Comparison of ENCODE assay signal across 28 cellular contexts in genomic region chr14:103133213-103134140, GRCh38. TPM values are rescaled to one million over a fixed set of nuclear protein-coding genes. Genes with fewer than 3 reads are reported as not detected.
DNase-seq lines count a peak whose midpoint lies in the region; TF ChIP-seq lines count a peak whose summit lies in the region.
"Had no signal": no experiment of that assay in that cellular context is flagged by ENCODE, and none has a peak within 500 bp of the region (broad histone marks: within the 10 kb centered on the region; RNA-seq: fewer than 3 reads in every experiment).

No MANE protein-coding gene starts in this region.

- H3K79me1 ChIP-seq in mesenchymal stem cell (replicated peaks; ENCODE audit: low read length, poor library complexity, severe bottlenecking), result peaks cover 8% of the 10 kb centered on the region

- WGBS in mesenchymal stem cell, result 94% methylated on average over 25 of the region's 25 CpGs

- H4K91ac ChIP-seq in mesenchymal stem cell (ENCODE audit: low read length), result no peak overlapping the region

- H4K8ac ChIP-seq in mesenchymal stem cell (ENCODE audit: low read length), result no peak overlapping the region

- no peaks in the 10 kb centered on the region for H3K27me3 ChIP-seq in mesenchymal stem cell (ENCODE audit: control insufficient read depth in 1 of 2, insufficient read depth in 1 of 2, low read length in 2 of 2)
- H3K27me3 ChIP-seq: BE2C, SJCRH30 had no signal

- no peak overlapping the region for H3K14ac ChIP-seq in mesenchymal stem cell (ENCODE audit: low read length in 2 of 2)

- H3K27ac ChIP-seq in HEK293 (ENCODE audit: extremely low read depth, low read depth, low read length) (no peak overlapping the region), RWPE1 (peak overlapping the region; percentile 97), mesenchymal stem cell (ENCODE audit: low read length, poor library complexity, severe bottlenecking) (no peak overlapping the region)
- H3K27ac ChIP-seq: 22Rv1, HL-60, SJCRH30 had no signal

- DNase-seq in NCI-H1417 (lab: John Stamatoyannopoulos, UW), result peak in 2 of 3 experiments; percentile 22 to 24
- DNase-seq in NCI-H1417 treated with DMSO at 0.1 percent for 48 hours (lab: John Stamatoyannopoulos, UW), result no peak
- DNase-seq in RWPE1 (ENCODE audit: low spot score), result no peak
- DNase-seq in mesenchymal stem cell, result no peak
- DNase-seq in D341Med (ENCODE audit: low spot score), result no peak
- no peak for DNase-seq in activated CD8-positive, alpha-beta memory T cell treated with anti-CD3 and anti-CD28 coated beads for 24 hours
- no peak for DNase-seq in HT-29 (ENCODE audit: low spot score)
- DNase-seq: ACHN; BE2C; Calu3; CD8-positive, alpha-beta memory T cell; GOT3; Kasumi-1; NCI-H1105; NCI-H2029 treated with DMSO at 0.1 percent for 48 hours; NCI-H2171; NCI-H446 treated with DMSO at 0.1 percent for 48 hours; NCI-H526; OCI-M1; T-helper 17 cell had no signal

- no peak overlapping the region for H3K23ac ChIP-seq in mesenchymal stem cell (ENCODE audit: low read length in 2 of 2)

- POLR2A ChIA-PET in HEK293 (lab: Yijun Ruan, JAX), result interaction anchor here (0.5 kb wide), 1 partner anchor 128 kb away, joined by 3 read pairs; no protein-coding TSS in a partner anchor
- POLR2A ChIA-PET in RWPE1 (lab: Yijun Ruan, JAX; ENCODE audit: low non-redundant PET), result no interaction called here

- H3K4ac ChIP-seq in mesenchymal stem cell (ENCODE audit: low read depth in 1 of 2, low read length in 2 of 2), result no peak overlapping the region

- peaks cover 0 to 24% of the 10 kb centered on the region in 2 experiments; a peak in 1 of 3 replicates for H3K36me3 ChIP-seq in HEK293 (ENCODE audit: control insufficient read depth in 2 of 2, insufficient read depth in 1 of 2, low read length in 2 of 2)
- peaks cover 65 to 76% of the 10 kb centered on the region in 2 experiments for H3K36me3 ChIP-seq in mesenchymal stem cell (ENCODE audit: control insufficient read depth in 1 of 2, insufficient read depth in 2 of 2, low read depth in 1 of 2, low read length in 2 of 2)
- H3K36me3 ChIP-seq: BE2C, SJCRH30 had no signal

- H3K4me1 ChIP-seq in HEK293 (ENCODE audit: control insufficient read depth, insufficient read depth, low read length), result peaks cover 8% of the 10 kb centered on the region; the same call in 1 of the 2 replicates
- peaks cover 79% of the 10 kb centered on the region for H3K4me1 ChIP-seq in mesenchymal stem cell (ENCODE audit: control insufficient read depth, insufficient read depth, low read depth, low read length)

- no peak overlapping the region for H3K4me2 ChIP-seq in mesenchymal stem cell (ENCODE audit: low read length, poor library complexity, severe bottlenecking)

- H3K18ac ChIP-seq in mesenchymal stem cell (ENCODE audit: low read depth in 1 of 2, low read length in 2 of 2), result no peak overlapping the region

- peak overlapping the region; percentile 54 for H2AK5ac ChIP-seq in mesenchymal stem cell (ENCODE audit: low read length, severe bottlenecking)

- CTCF ChIA-PET in HEK293 (lab: Yijun Ruan, JAX) (interaction anchor here (0.6 to 1.6 kb wide), 2 partner anchors 28 to 163 kb away, joined by 5 to 6 read pairs; no protein-coding TSS in a partner anchor), RWPE1 (lab: Yijun Ruan, JAX) (interaction anchor here (0.8 kb wide), 1 partner anchor 28 kb away, joined by 3 read pairs; no protein-coding TSS in a partner anchor)

- TF ChIP-seq CTCF in HEK293 (tag by site-specific recombination; IDR thresholded peaks at IDR 0.05) (no peak), RWPE1 (conservative IDR thresholded peaks at IDR 0.05; ENCODE audit: low read depth) (no peak)

- H3K9ac ChIP-seq in mesenchymal stem cell (ENCODE audit: low read length), result no peak overlapping the region

- H2BK15ac ChIP-seq in mesenchymal stem cell (ENCODE audit: low read depth, poor library complexity, severe bottlenecking), result no peak overlapping the region

- no peak overlapping the region for H3K4me3 ChIP-seq in HEK293 (ENCODE audit: low read depth, low read length)
- no peak overlapping the region for H3K4me3 ChIP-seq in mesenchymal stem cell (ENCODE audit: insufficient read depth in 1 of 2, low read depth in 1 of 2, low read length in 2 of 2)
- H3K4me3 ChIP-seq: K562, SJCRH30 had no signal

- no peak overlapping the region for H2BK12ac ChIP-seq in mesenchymal stem cell (ENCODE audit: low read length in 2 of 2)

- H2BK120ac ChIP-seq in mesenchymal stem cell (ENCODE audit: low read depth, low read length), result no peak overlapping the region

- H3K9me3 ChIP-seq in HEK293 (ENCODE audit: control insufficient read depth, insufficient read depth, low read depth, low read length), result no peaks in the 10 kb centered on the region
- no peaks in the 10 kb centered on the region for H3K9me3 ChIP-seq in mesenchymal stem cell (ENCODE audit: control insufficient read depth, low read length)
- H3K9me3 ChIP-seq: BE2C, SJCRH30 had no signal

- no peak overlapping the region for H2AFZ ChIP-seq in mesenchymal stem cell (ENCODE audit: low read depth, low read length)

- no peak overlapping the region for H2BK5ac ChIP-seq in mesenchymal stem cell (ENCODE audit: low read depth, low read length, poor library complexity, severe bottlenecking)

TF ChIP-seq in HEK293, 187 proteins besides CTCF, POLR2A, EP300 and RAD21:
- TF ChIP-seq ZNF473 (tag by site-specific recombination; IDR thresholded peaks at IDR 0.05) (no peak), KLF1 (tag by site-specific recombination; IDR thresholded peaks at IDR 0.05) (no peak), ZFHX2 (tag by site-specific recombination; conservative IDR thresholded peaks at IDR 0.05) (no peak), ZBTB26 (tag by site-specific recombination; optimal IDR thresholded peaks at IDR 0.05) (peak; percentile 1), ZNF621 (tag by site-specific recombination; IDR thresholded peaks at IDR 0.05) (no peak), ZNF266 (tag by site-specific recombination; IDR thresholded peaks at IDR 0.05; ENCODE audit: low read depth) (no peak), ZNF19 (tag by site-specific recombination; IDR thresholded peaks at IDR 0.05; ENCODE audit: low read depth) (no peak), OSR2 (tag by site-specific recombination; IDR thresholded peaks at IDR 0.05) (no peak), ZNF701 (tag by site-specific recombination; IDR thresholded peaks at IDR 0.05) (no peak), ZNF560 (tag by site-specific recombination; IDR thresholded peaks at IDR 0.05; ENCODE audit: borderline replicate concordance) (no peak), ZNF658 (tag by site-specific recombination; IDR thresholded peaks at IDR 0.05) (no peak), KLF8 (tag by site-specific recombination; IDR thresholded peaks at IDR 0.05) (no peak), ZSCAN30 (tag by site-specific recombination; IDR thresholded peaks at IDR 0.05) (no peak), ZNF623 (tag by site-specific recombination; IDR thresholded peaks at IDR 0.05) (no peak), GLIS1 (tag by site-specific recombination; IDR thresholded peaks at IDR 0.05) (peak; percentile 95), ZNF426 (tag by site-specific recombination; IDR thresholded peaks at IDR 0.05) (no peak)

RNA-seq across cellular contexts. Expression of gene TNFAIP2, which starts 10.2 kb away (rescaled TPM):
- 29.2 TPM for polyA plus RNA-seq in mesenchymal stem cell (2013, experiment 1 of 2)
- polyA plus RNA-seq in mesenchymal stem cell (2013, experiment 2 of 2), result 27.7 TPM
- 145 and 168 TPM in 2 replicates for total RNA-seq in HT-29 (2014; rRNA removed; shearing (Covaris generic))
- polyA plus RNA-seq: CD8-positive, alpha-beta memory T cell had no signal

RNA-seq across cellular contexts. Expression of gene EXOC3L4, which starts 39.0 kb away (rescaled TPM):
- polyA plus RNA-seq in mesenchymal stem cell (2013, experiment 1 of 2), result not detected
- polyA plus RNA-seq in mesenchymal stem cell (2013, experiment 2 of 2), result 0.05 TPM
- 3.9 and 6.2 TPM in 2 replicates for total RNA-seq in HT-29 (2014; rRNA removed; shearing (Covaris generic))
- total RNA-seq: CD8-positive, alpha-beta memory T cell; M059J; SJCRH30; T-helper 17 cell had no signal
- polyA plus RNA-seq: CD14-positive monocyte; CD8-positive, alpha-beta memory T cell had no signal

RNA-seq across cellular contexts. Expression of gene LBHD2, which starts 49.5 kb away (rescaled TPM):
- not detected for polyA plus RNA-seq in mesenchymal stem cell (2013, experiment 1 of 2)
- not detected for polyA plus RNA-seq in mesenchymal stem cell (2013, experiment 2 of 2)
- total RNA-seq in HT-29 (2014; rRNA removed; shearing (Covaris generic)), result not detected in 2 replicates
- total RNA-seq: Calu3; CD8-positive, alpha-beta memory T cell; K562; M059J; Right ventricle myocardium inferior; SJCRH30; T-helper 17 cell had no signal
- polyA plus RNA-seq: CD14-positive monocyte; CD8-positive, alpha-beta memory T cell; K562 had no signal

Comparison
In these comparisons a context has a peak if more than half of its experiments do, and no peak if none do; other contexts are left out.
1. DNase-seq: peak in NCI-H1417 (2 of 3); none in NCI-H1417 treated with DMSO at 0.1 percent for 48 hours (single experiment), RWPE1 (single experiment), mesenchymal stem cell (single experiment), D341Med (single experiment), activated CD8-positive, alpha-beta memory T cell treated with anti-CD3 and anti-CD28 coated beads for 24 hours (single experiment) and HT-29 (single experiment).